ENCODE assay signal across 26 cellular contexts in genomic region chr12:121357331-121357730, GRCh38.
"Had no signal": no experiment of that assay in that cellular context is flagged by ENCODE, and none has a peak within 500 bp of the region (broad histone marks: within the 10 kb centered on the region; RNA-seq: fewer than 3 reads in every experiment).

No MANE protein-coding gene starts in this region.

- H3K27me3 ChIP-seq: dorsolateral prefrontal cortex, esophagus squamous epithelium, gastrocnemius medialis, heart right ventricle, left lung had no signal

- ATAC-seq: esophagus mucosa, gastrocnemius medialis, heart right ventricle, left cardiac atrium, left lung, left ventricle myocardium superior, lower lobe of right lung had no signal

- H3K4me3 ChIP-seq: coronary artery, dorsolateral prefrontal cortex, esophagus squamous epithelium, gastrocnemius medialis, heart right ventricle, left lung, lower lobe of right lung, mucosa of descending colon had no signal

- H3K9me3 ChIP-seq: esophagus squamous epithelium, gastrocnemius medialis, heart right ventricle, left lung, lower lobe of right lung, mucosa of descending colon had no signal

- FAIRE-seq: colon, endothelial cell of umbilical vein, islet of Langerhans, keratinocyte had no signal

- H3K4me3 Mint-ChIP-seq: mesothelial cell of epicardium, naive B cell had no signal

- H3K9me3 Mint-ChIP-seq: mesothelial cell of epicardium, naive B cell had no signal

- H3K36me3 Mint-ChIP-seq: mesothelial cell of epicardium, naive B cell had no signal

- H3K36me3 ChIP-seq: esophagus squamous epithelium, gastrocnemius medialis, heart right ventricle, left lung, lower lobe of right lung had no signal

- H3K27ac ChIP-seq: coronary artery, dorsolateral prefrontal cortex, esophagus squamous epithelium, gastrocnemius medialis, heart right ventricle, left lung, lower lobe of right lung had no signal

- DNase-seq: dermis blood vessel endothelial cell; dorsolateral prefrontal cortex; effector CD4-positive, alpha-beta T cell; effector memory CD4-positive, alpha-beta T cell; esophagus squamous epithelium; foreskin fibroblast; foreskin melanocyte; gastrocnemius medialis; glutamatergic neuron; head of caudate nucleus; heart right ventricle; hippocampal formation; left cardiac atrium; left lung; left ventricle myocardium superior; lower lobe of right lung; mesenchymal stem cell; mucosa of descending colon; naive B cell had no signal

- H3K27ac Mint-ChIP-seq: mesothelial cell of epicardium had no signal
